9 cellular contexts compared by ENCODE assay signal in the genomic region with DNA sequence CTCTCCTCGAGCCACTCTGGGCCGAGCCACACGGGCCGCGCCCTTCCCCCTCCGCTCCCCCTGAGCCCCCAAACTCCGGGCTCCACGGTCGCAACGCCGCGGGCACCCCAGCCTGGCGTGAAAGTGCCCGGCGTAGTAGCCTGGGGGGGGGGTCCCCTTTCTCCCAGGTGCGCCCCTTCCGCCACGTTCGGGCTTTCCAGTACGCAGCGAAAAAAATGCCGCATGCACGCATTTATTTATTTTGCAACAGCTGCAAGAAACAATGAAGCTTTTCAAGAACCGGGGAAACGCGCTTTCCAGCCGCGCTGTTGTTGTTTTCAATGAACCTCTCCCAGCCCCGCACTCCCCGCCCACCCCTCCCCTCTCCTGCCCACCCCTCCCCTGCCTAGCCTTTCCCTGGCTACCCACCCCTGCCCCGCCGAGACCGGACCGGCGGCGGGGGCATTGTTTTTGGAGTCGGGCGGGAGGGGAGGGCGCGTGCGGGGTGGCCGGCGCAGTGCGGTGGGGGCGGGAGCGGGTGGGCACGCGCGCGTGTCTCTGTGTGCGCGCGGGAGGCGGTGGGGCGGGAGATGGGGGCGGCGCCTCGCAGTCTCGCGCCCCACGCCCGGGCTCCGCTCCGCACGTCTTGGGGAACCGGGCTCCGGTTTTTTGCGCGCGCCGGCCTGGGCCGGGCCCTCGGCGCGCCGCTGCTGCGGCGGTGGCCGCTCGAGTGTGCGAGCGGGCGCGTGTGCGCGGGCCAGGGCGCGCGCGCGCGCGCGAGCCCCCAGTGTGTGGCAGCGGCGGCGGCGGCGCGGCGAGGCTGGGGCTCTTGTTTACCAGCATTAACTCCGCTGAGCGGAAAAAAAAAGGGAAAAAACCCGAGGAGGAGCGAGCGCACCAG. TPM values are rescaled to one million over a fixed set of nuclear protein-coding genes. Genes with fewer than 3 reads are reported as not detected.
DNase-seq lines count a peak whose midpoint lies in the region; ATAC-seq, FAIRE-seq and TF ChIP-seq lines count a peak whose summit lies in the region.
"Had no signal": no experiment of that assay in that cellular context is flagged by ENCODE, and none has a peak within 500 bp of the region (broad histone marks: within the 10 kb centered on the region; RNA-seq: fewer than 3 reads in every experiment).

Gene IGF1R, plus strand, starts transcription at position 766 of the 880 bp plus-strand sequence. CDS start 1,043 bp downstream, outside the sequence.

- no TSS peak for BruUV-seq in mammary epithelial cell (replicated peaks; lab: Mats Ljungman, UMichigan)

- TF ChIP-seq CTCF in VCaP (conservative IDR thresholded peaks at IDR 0.05) (peak; percentile 72), mammary epithelial cell (conservative IDR thresholded peaks at IDR 0.05 in 1 of 2, IDR thresholded peaks at IDR 0.05 in 1 of 2; ENCODE audit: extremely low read depth in 1 of 2, insufficient read depth in 1 of 2, low read depth in 1 of 2, low read length in 2 of 2) (peak in 1 of 2 donors; percentile 4)

- peak within 1 kb of the TSS; percentile 97 for H2AFZ ChIP-seq in mammary epithelial cell (ENCODE audit: low read depth, low read length)

- H3K4me3 ChIP-seq in mammary epithelial cell (replicated peaks in 1 of 3; ENCODE audit: insufficient read depth in 1 of 3, low read depth in 2 of 3, low read length in 3 of 3) (peak within 1 kb of the TSS; percentile 89 to 100 (median 98)), small intestine (ENCODE audit: low read depth in 1 of 2, low read length in 2 of 2) (peak within 1 kb of the TSS; percentile 60 to 94)

- peak within 1 kb of the TSS; percentile 95 for H3K9ac ChIP-seq in mammary epithelial cell (ENCODE audit: insufficient read depth, low read length)

- peaks cover 44% of the 10 kb centered on the region for H3K79me2 ChIP-seq in mammary epithelial cell (ENCODE audit: insufficient read depth, low read length)

- CTCF ChIA-PET in mammary epithelial cell (lab: Charles Lee; ENCODE audit: low non-redundant PET): interaction anchor here (0.6 to 1.3 kb wide), 3 partner anchors 19 to 203 kb away, joined by 3 to 8 read pairs (median 4); no protein-coding TSS in a partner anchor

- H3K36me3 ChIP-seq in mammary epithelial cell (ENCODE audit: insufficient read depth, low read length) (no peaks in the 10 kb centered on the region), small intestine (ENCODE audit: control insufficient read depth in 2 of 2, insufficient read depth in 2 of 2, low read length in 2 of 2) (no peaks in the 10 kb centered on the region)

- in situ Hi-C loops in mammary epithelial cell (cut with MboI; ENCODE audit: low sequenced_read_pairs in 2 of 2): no loop called here

- DNase-seq in NCI-H1436 (lab: John Stamatoyannopoulos, UW): peak; percentile 42
- no peak for DNase-seq in NCI-H1436 treated with DMSO at 0.1 percent for 48 hours (lab: John Stamatoyannopoulos, UW)
- DNase-seq in NCI-H2107 treated with DMSO at 0.1 percent for 48 hours (lab: John Stamatoyannopoulos, UW; ENCODE audit: unreplicated experiment): peak; percentile 26
- DNase-seq in mammary epithelial cell: peak; percentile 89
- peak; percentile 78 for DNase-seq in iPS-NIHi7 (ENCODE audit: extremely low spot score)
- peak; percentile 84 for DNase-seq in small intestine

- dilution Hi-C loops in mammary epithelial cell (cut with HindIII; ENCODE audit: low sequenced_read_pairs): no loop called here

- WGBS in mammary epithelial cell (ENCODE audit: low coverage, missing lambda C conversion rate): 0% methylated on average over 3 of the region's 106 CpGs
- WGBS in small intestine, 3 donors: 0 to 1% (median 1%) methylated on average over 43 to 106 of the region's 106 CpGs

- intact Hi-C loops in mammary epithelial cell (cut with micrococcal nuclease): loop anchor here (1.0 to 5.0 kb wide), 5 partner anchors 67 to 205 kb away; no protein-coding TSS in a partner anchor

- H3K4me1 ChIP-seq in mammary epithelial cell (ENCODE audit: insufficient read depth, low read length) (peaks cover 13% of the 10 kb centered on the region), small intestine (ENCODE audit: control insufficient read depth in 2 of 2, insufficient read depth in 1 of 2, low read depth in 1 of 2, low read length in 1 of 2) (peaks cover 0 to 4% of the 10 kb centered on the region in 2 donors)

- no peaks in the 10 kb centered on the region for H4K20me1 ChIP-seq in mammary epithelial cell (ENCODE audit: insufficient read depth, low read length)

- no peaks in the 10 kb centered on the region for H3K9me3 ChIP-seq in mammary epithelial cell (replicated peaks; ENCODE audit: insufficient read depth, low read length)
- H3K9me3 ChIP-seq in small intestine (ENCODE audit: control insufficient read depth, low read depth): no peaks in the 10 kb centered on the region

- peak; percentile 57 for ATAC-seq in HG03025 (IDR thresholded peaks at IDR 0.05; ENCODE audit: low FRiP score, unreplicated experiment)

- H3K27ac ChIP-seq in VCaP (peak within 1 kb of the TSS; percentile 100), mammary epithelial cell (ENCODE audit: insufficient read depth, low read depth, low read length) (peak within 1 kb of the TSS; percentile 91), small intestine (ENCODE audit: low read depth in 1 of 2, low read length in 1 of 2) (peak within 1 kb of the TSS; percentile 83 to 94)

- H3K4me2 ChIP-seq in mammary epithelial cell (ENCODE audit: insufficient read depth, low read depth, low read length): peak within 1 kb of the TSS; percentile 97

- FAIRE-seq in small intestine (lab: Jason Lieb, UNC): no peak
- FAIRE-seq: A204.1 had no signal

- H3K27me3 ChIP-seq in mammary epithelial cell (ENCODE audit: insufficient read depth, low read length) (no peaks in the 10 kb centered on the region), small intestine (ENCODE audit: control insufficient read depth in 2 of 2, insufficient read depth in 2 of 2, low read length in 2 of 2) (no peaks in the 10 kb centered on the region)

RNA-seq across cellular contexts. Expression of gene IGF1R, which starts in this region (rescaled TPM):
- 10 to 100 TPM; 42.3 to 60.3 TPM for total RNA-seq in mammary epithelial cell
- polyA plus RNA-seq in mammary epithelial cell (20.7 TPM), small intestine (1 to 10 TPM in 2 of 3 donors, under 1 TPM in 1; 0.54 to 6.5 (median 1.1) TPM)
- 117 TPM for polyA minus RNA-seq in mammary epithelial cell
